Comparison of ENCODE assay signal across 1 cellular context in the genomic region with DNA sequence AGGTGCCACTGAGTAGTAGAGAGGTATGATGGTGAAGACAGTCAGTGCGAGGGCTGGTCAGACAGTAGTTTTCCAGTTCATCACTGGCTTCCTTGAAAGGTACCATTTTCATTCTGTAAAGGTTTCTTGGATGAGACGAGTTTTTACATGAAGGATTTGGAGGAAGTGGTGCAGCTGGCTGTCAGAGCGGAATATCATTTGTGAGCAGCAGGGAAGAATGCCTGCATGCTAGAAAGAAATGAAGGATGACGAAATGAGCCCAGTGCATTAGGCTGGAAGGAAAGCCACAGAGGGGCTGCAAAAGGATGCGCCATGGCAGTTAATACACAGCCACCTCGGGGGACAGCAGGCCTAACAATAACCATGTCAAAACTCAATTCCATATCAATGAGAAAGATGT.
TF ChIP-seq lines count a peak whose summit lies in the region.

No MANE protein-coding gene starts in this region.

TF ChIP-seq in GM23338, 12 proteins besides CTCF, POLR2A, EP300 and RAD21 (continued from another document):
- TF ChIP-seq ZNF462 (CRISPR knock-in tag; IDR thresholded peaks at IDR 0.05): no peak
- TF ChIP-seq JUNB (IDR thresholded peaks at IDR 0.05; ENCODE audit: unreplicated experiment): no peak
- no peak for TF ChIP-seq EZH2phosphoT487 (IDR thresholded peaks at IDR 0.05; ENCODE audit: unreplicated experiment)
- no peak for TF ChIP-seq ETS1 (IDR thresholded peaks at IDR 0.05)
- TF ChIP-seq CREB1 (CRISPR knock-in tag; IDR thresholded peaks at IDR 0.05; ENCODE audit: low read depth): no peak
